In genomic region chr4:172844556-172844955, GRCh38 we compare ENCODE assay signal across 23 cellular contexts.
DNase-seq lines count a peak whose midpoint lies in the region; TF ChIP-seq lines count a peak whose summit lies in the region.
"Had no signal": no experiment of that assay in that cellular context is flagged by ENCODE, and none has a peak within 500 bp of the region (broad histone marks: within the 10 kb centered on the region; RNA-seq: fewer than 3 reads in every experiment).

No MANE protein-coding gene starts in this region.

- no peak for TF ChIP-seq EP300 in esophagus muscularis mucosa (IDR thresholded peaks at IDR 0.05)

- WGBS in esophagus muscularis mucosa, result 90% methylated on average over 4 of the region's 4 CpGs

- H3K4me3 Mint-ChIP-seq in glutamatergic neuron (ENCODE audit: unreplicated experiment), result no peak overlapping the region
- H3K4me3 Mint-ChIP-seq in immature natural killer cell, result no peak overlapping the region
- H3K4me3 Mint-ChIP-seq: CD14-positive monocyte; CD4-positive, alpha-beta memory T cell; CD4-positive, CD25-positive, alpha-beta regulatory T cell; CD8-positive, alpha-beta memory T cell had no signal

- H3K27ac Mint-ChIP-seq in glutamatergic neuron (ENCODE audit: unreplicated experiment) (peak overlapping the region; percentile 70), immature natural killer cell (no peak overlapping the region)
- H3K27ac Mint-ChIP-seq: CD14-positive monocyte; CD4-positive, alpha-beta memory T cell; CD4-positive, CD25-positive, alpha-beta regulatory T cell; CD8-positive, alpha-beta memory T cell had no signal

- H3K9me3 ChIP-seq in esophagus muscularis mucosa, result no peaks in the 10 kb centered on the region
- H3K9me3 ChIP-seq: A549, BE2C, BLaER1 had no signal

- H3K4me1 Mint-ChIP-seq in glutamatergic neuron (ENCODE audit: low read depth, unreplicated experiment), result peaks cover 11% of the 10 kb centered on the region
- no peaks in the 10 kb centered on the region for H3K4me1 Mint-ChIP-seq in immature natural killer cell
- H3K4me1 Mint-ChIP-seq: CD4-positive, alpha-beta memory T cell; CD4-positive, CD25-positive, alpha-beta regulatory T cell; CD8-positive, alpha-beta memory T cell had no signal

- POLR2A ChIA-PET in HEK293T (lab: Yijun Ruan, JAX), result no interaction called here

- peaks cover 0 to 9% (median 4%) of the 10 kb centered on the region in 4 donors for H3K4me1 ChIP-seq in esophagus muscularis mucosa
- H3K4me1 ChIP-seq: BE2C, BLaER1 had no signal

- H3K36me3 Mint-ChIP-seq in glutamatergic neuron (ENCODE audit: unreplicated experiment) (no peaks in the 10 kb centered on the region), immature natural killer cell (no peaks in the 10 kb centered on the region)
- H3K36me3 Mint-ChIP-seq: CD14-positive monocyte; CD4-positive, alpha-beta memory T cell; CD4-positive, CD25-positive, alpha-beta regulatory T cell; CD8-positive, alpha-beta memory T cell had no signal

- H3K9me3 Mint-ChIP-seq in glutamatergic neuron (ENCODE audit: unreplicated experiment) (no peaks in the 10 kb centered on the region), immature natural killer cell (no peaks in the 10 kb centered on the region)
- H3K9me3 Mint-ChIP-seq: CD8-positive, alpha-beta memory T cell had no signal

- DNase-seq in AG10803 (ENCODE audit: low read depth), result peak; percentile 12
- peak; percentile 68 for DNase-seq in esophagus muscularis mucosa (ENCODE audit: extremely low spot score)
- peak; percentile 17 for DNase-seq in fibroblast of gingiva (ENCODE audit: low read depth)
- DNase-seq in glutamatergic neuron, result no peak
- DNase-seq in stimulated activated naive CD4-positive, alpha-beta T cell (lab: John Stamatoyannopoulos, UW), result no peak
- no peak for DNase-seq in immature natural killer cell
- DNase-seq in HEK293T (ENCODE audit: extremely low spot score), result no peak
- DNase-seq in DMS79 treated with DMSO at 0.1 percent for 48 hours (lab: John Stamatoyannopoulos, UW), result no peak
- DNase-seq: BE2C; C1 segment of cervical spinal cord; CD4-positive, alpha-beta memory T cell; CD4-positive, CD25-positive, alpha-beta regulatory T cell; CD8-positive, alpha-beta memory T cell; COR-L47; DMS 273 treated with DMSO at 0.1 percent for 48 hours; DMS153; DMS53; DMS79; GF-D8 had no signal

- no peaks in the 10 kb centered on the region for H3K27me3 ChIP-seq in esophagus muscularis mucosa
- H3K27me3 ChIP-seq: BE2C, BLaER1 had no signal

- no peak for TF ChIP-seq POLR2A in esophagus muscularis mucosa (IDR thresholded peaks at IDR 0.05; ENCODE audit: low read depth)

- H3K27me3 Mint-ChIP-seq in glutamatergic neuron (ENCODE audit: unreplicated experiment) (no peaks in the 10 kb centered on the region), immature natural killer cell (ENCODE audit: low read depth in 3 of 3) (peaks cover 0 to 3% (median 3%) of the 10 kb centered on the region in 3 donors)
- H3K27me3 Mint-ChIP-seq: CD4-positive, alpha-beta memory T cell; CD4-positive, CD25-positive, alpha-beta regulatory T cell had no signal

- no peaks in the 10 kb centered on the region for H3K36me3 ChIP-seq in esophagus muscularis mucosa
- H3K36me3 ChIP-seq: BE2C, BLaER1 had no signal

- TF ChIP-seq CTCF in AG10803 (conservative IDR thresholded peaks at IDR 0.05; ENCODE audit: low read length) (no peak), esophagus muscularis mucosa (IDR thresholded peaks at IDR 0.05) (no peak), glutamatergic neuron (IDR thresholded peaks at IDR 0.05; ENCODE audit: partially characterized antibody, unreplicated experiment) (no peak)

- H3K4me3 ChIP-seq in AG10803 (ENCODE audit: low read length) (no peak overlapping the region), esophagus muscularis mucosa (no peak overlapping the region)
- H3K4me3 ChIP-seq: A549, BLaER1 had no signal

- intact Hi-C loops in esophagus muscularis mucosa (cut with DNase I), result no loop called here

- no peak overlapping the region for H3K27ac ChIP-seq in esophagus muscularis mucosa (replicated peaks in 1 of 4)
- H3K27ac ChIP-seq: 22Rv1, A549, BLaER1 had no signal

- CTCF ChIA-PET in HEK293T (lab: Yijun Ruan, JAX), result interaction anchor here (0.7 kb wide), 1 partner anchor 589 kb away, joined by 3 read pairs; no protein-coding TSS in a partner anchor

TF ChIP-seq in HEK293T, 16 proteins besides CTCF, POLR2A, EP300 and RAD21:
- TF ChIP-seq L3MBTL2 (conservative IDR thresholded peaks at IDR 0.05) (no peak), ARNT (IDR thresholded peaks at IDR 0.05) (no peak), ELF4 (IDR thresholded peaks at IDR 0.05) (no peak), FOXK2 (IDR thresholded peaks at IDR 0.05) (no peak), ZNF384 (IDR thresholded peaks at IDR 0.05) (no peak), CTBP1 (IDR thresholded peaks at IDR 0.05; ENCODE audit: borderline replicate concordance) (no peak), SP1 (IDR thresholded peaks at IDR 0.05) (no peak), FOXM1 (IDR thresholded peaks at IDR 0.05; ENCODE audit: borderline replicate concordance) (no peak), TARDBP (IDR thresholded peaks at IDR 0.05) (no peak), BHLHE40 (IDR thresholded peaks at IDR 0.05; ENCODE audit: borderline replicate concordance) (no peak), NFRKB (IDR thresholded peaks at IDR 0.05) (no peak), LEF1 (IDR thresholded peaks at IDR 0.05; ENCODE audit: borderline replicate concordance) (no peak), HDGF (IDR thresholded peaks at IDR 0.05; ENCODE audit: borderline replicate concordance) (no peak), SUZ12 (IDR thresholded peaks at IDR 0.05) (no peak), FOXA1 (IDR thresholded peaks at IDR 0.05) (no peak)
- TF ChIP-seq, protein P1, sequence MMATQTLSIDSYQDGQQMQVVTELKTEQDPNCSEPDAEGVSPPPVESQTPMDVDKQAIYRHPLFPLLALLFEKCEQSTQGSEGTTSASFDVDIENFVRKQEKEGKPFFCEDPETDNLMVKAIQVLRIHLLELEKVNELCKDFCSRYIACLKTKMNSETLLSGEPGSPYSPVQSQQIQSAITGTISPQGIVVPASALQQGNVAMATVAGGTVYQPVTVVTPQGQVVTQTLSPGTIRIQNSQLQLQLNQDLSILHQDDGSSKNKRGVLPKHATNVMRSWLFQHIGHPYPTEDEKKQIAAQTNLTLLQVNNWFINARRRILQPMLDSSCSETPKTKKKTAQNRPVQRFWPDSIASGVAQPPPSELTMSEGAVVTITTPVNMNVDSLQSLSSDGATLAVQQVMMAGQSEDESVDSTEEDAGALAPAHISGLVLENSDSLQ (IDR thresholded peaks at IDR 0.05), result no peak

Comparison
In these comparisons a context has a peak if more than half of its experiments do, and no peak if none do; other contexts are left out.
1. DNase-seq: peak in AG10803 (single experiment), esophagus muscularis mucosa (single experiment) and fibroblast of gingiva (single experiment); none in glutamatergic neuron (single experiment), stimulated activated naive CD4-positive, alpha-beta T cell (0 of 6), immature natural killer cell (0 of 3), HEK293T (single experiment) and DMS79 treated with DMSO at 0.1 percent for 48 hours (single experiment).